ENCODE assay signal across 8 cellular contexts in genomic region chr21:36385233-36385908, GRCh38. TPM values are rescaled to one million over a fixed set of nuclear protein-coding genes. Genes with fewer than 3 reads are reported as not detected.
DNase-seq lines count a peak whose midpoint lies in the region; ATAC-seq and TF ChIP-seq lines count a peak whose summit lies in the region.

TSS of gene CHAF1B (plus strand) at chr21:36385392. CDS start at chr21:36386137, 745 bp downstream.

- peak; percentile 83 for TF ChIP-seq POLR2A in NB4 (IDR thresholded peaks at IDR 0.05; ENCODE audit: extremely low read depth, insufficient read length)

- H3K27ac Mint-ChIP-seq in activated naive CD8-positive, alpha-beta T cell treated with anti-CD3 and anti-CD28 coated beads, Interleukin-2, amount 10 ng/mL, durations not matched to agents 7 days and 5 days = peak within 1 kb of the TSS; percentile 85
- peak within 1 kb of the TSS; percentile 42 for H3K27ac Mint-ChIP-seq in type B pancreatic cell

- H3K36me3 Mint-ChIP-seq in activated naive CD8-positive, alpha-beta T cell treated with anti-CD3 and anti-CD28 coated beads, Interleukin-2, amount 10 ng/mL, durations not matched to agents 7 days and 5 days = peaks cover 25% of the 10 kb centered on the region
- peaks cover 9% of the 10 kb centered on the region for H3K36me3 Mint-ChIP-seq in type B pancreatic cell

- H3K9me3 Mint-ChIP-seq in activated naive CD8-positive, alpha-beta T cell treated with anti-CD3 and anti-CD28 coated beads, Interleukin-2, amount 10 ng/mL, durations not matched to agents 7 days and 5 days = peaks cover 2% of the 10 kb centered on the region
- H3K9me3 Mint-ChIP-seq in type B pancreatic cell = no peaks in the 10 kb centered on the region

- TF ChIP-seq CTCF in GM10266 (IDR thresholded peaks at IDR 0.05; ENCODE audit: control insufficient read depth, insufficient read depth, low read depth, missing control alignments) (no peak), NB4 (IDR thresholded peaks at IDR 0.05; ENCODE audit: low read depth, low read length) (no peak), type B pancreatic cell (conservative IDR thresholded peaks at IDR 0.05) (no peak)

- POLR2A ChIA-PET in HEK293T (lab: Yijun Ruan, JAX) = interaction anchor here (1.3 kb wide), 1 partner anchor 9 kb away, joined by 4 read pairs; no protein-coding TSS in a partner anchor
- POLR2A ChIA-PET in activated naive CD8-positive, alpha-beta T cell treated with anti-CD3 and anti-CD28 coated beads, Interleukin-2, amount 10 ng/mL, durations not matched to agents 7 days and 5 days (lab: Charles Lee) = interaction anchor here (0.6 to 1.6 kb wide), 8 partner anchors 9 to 66 kb away, joined by 3 to 6 read pairs (median 4); partner anchors contain the start of gene MORC3

- intact Hi-C loops in cardiac septum (cut with DNase I) = no loop called here
- intact Hi-C loops in posterior cingulate gyrus (cut with DNase I) = no loop called here

- peak within 1 kb of the TSS; percentile 88 for H3K4me3 Mint-ChIP-seq in activated naive CD8-positive, alpha-beta T cell treated with anti-CD3 and anti-CD28 coated beads, Interleukin-2, amount 10 ng/mL, durations not matched to agents 7 days and 5 days
- H3K4me3 Mint-ChIP-seq in type B pancreatic cell = peak within 1 kb of the TSS; percentile 87

- ATAC-seq in activated naive CD8-positive, alpha-beta T cell treated with anti-CD3 and anti-CD28 coated beads, Interleukin-2, amount 10 ng/mL, durations not matched to agents 7 days and 5 days (ENCODE audit: low read depth) = peak; percentile 92

- H3K27me3 Mint-ChIP-seq in activated naive CD8-positive, alpha-beta T cell treated with anti-CD3 and anti-CD28 coated beads, Interleukin-2, amount 10 ng/mL, durations not matched to agents 7 days and 5 days = no peaks in the 10 kb centered on the region
- H3K27me3 Mint-ChIP-seq in type B pancreatic cell = no peaks in the 10 kb centered on the region

- H3K4me1 Mint-ChIP-seq in activated naive CD8-positive, alpha-beta T cell treated with anti-CD3 and anti-CD28 coated beads, Interleukin-2, amount 10 ng/mL, durations not matched to agents 7 days and 5 days = peaks cover 19% of the 10 kb centered on the region
- H3K4me1 Mint-ChIP-seq in type B pancreatic cell (ENCODE audit: unreplicated experiment) = peaks cover 16% of the 10 kb centered on the region

- peak within 1 kb of the TSS; percentile 80 for H3K4me3 ChIP-seq in NB4 (ENCODE audit: low read depth, low read length)

- CTCF ChIA-PET in HEK293T (lab: Yijun Ruan, JAX) = no interaction called here

- DNase-seq in GM10266 (ENCODE audit: extremely low spot score) = peak; percentile 97
- peak; percentile 99 for DNase-seq in HEK293T (ENCODE audit: extremely low spot score)
- peak; percentile 78 for DNase-seq in NB4 (ENCODE audit: low read depth)
- DNase-seq in SW480 (ENCODE audit: low spot score) = peak; percentile 78
- DNase-seq in activated naive CD8-positive, alpha-beta T cell treated with anti-CD3 and anti-CD28 coated beads, Interleukin-2, amount 10 ng/mL, durations not matched to agents 7 days and 5 days = peak; percentile 96
- peak; percentile 84 for DNase-seq in cardiac septum (ENCODE audit: low spot score)
- peak; percentile 47 to 97 (median 68) for DNase-seq in posterior cingulate gyrus
- peak; percentile 92 for DNase-seq in type B pancreatic cell (ENCODE audit: extremely low spot score, unreplicated experiment)

TF ChIP-seq in HEK293T, 16 proteins besides CTCF, POLR2A, EP300 and RAD21:
- TF ChIP-seq SUZ12 (IDR thresholded peaks at IDR 0.05) = no peak
- TF ChIP-seq SP1 (IDR thresholded peaks at IDR 0.05) = peak; percentile 77

RNA-seq across cellular contexts. Expression of gene CHAF1B, which starts in this region (rescaled TPM):
- total RNA-seq in activated naive CD8-positive, alpha-beta T cell treated with anti-CD3 and anti-CD28 coated beads, Interleukin-2, amount 10 ng/mL, durations not matched to agents 7 days and 5 days = 10 to 100 TPM; 20.5 to 23.1 TPM
- total RNA-seq in cardiac septum (0.62 TPM), type B pancreatic cell (ENCODE audit: low replicate concordance) (7.4 and 17.1 TPM in 2 replicates)

Comparison
In these comparisons a context has a peak if more than half of its experiments do, and no peak if none do; other contexts are left out.
1. Peak in every context shown above with its lines: DNase-seq, ATAC-seq and H3K4me3 ChIP-seq.
2. Peak in DNase-seq in cardiac septum; RNA of the gene not detected or under 1 TPM.